Comparison of ENCODE assay signal across 1 cellular context in genomic region chr2:159893439-159893838, GRCh38.
TF ChIP-seq lines count a peak whose summit lies in the region.

No MANE protein-coding gene starts in this region.

TF ChIP-seq in HepG2, 621 proteins besides CTCF, POLR2A, EP300 and RAD21:
- peak; percentile 34; the same call in 1 of the 2 replicates for TF ChIP-seq GABPA (IDR thresholded peaks at IDR 0.05; ENCODE audit: low read depth, low read length)
- TF ChIP-seq GABPA (CRISPR knock-in tag; IDR thresholded peaks at IDR 0.05; ENCODE audit: low read depth), result peak; percentile 61
- TF ChIP-seq, protein P1, sequence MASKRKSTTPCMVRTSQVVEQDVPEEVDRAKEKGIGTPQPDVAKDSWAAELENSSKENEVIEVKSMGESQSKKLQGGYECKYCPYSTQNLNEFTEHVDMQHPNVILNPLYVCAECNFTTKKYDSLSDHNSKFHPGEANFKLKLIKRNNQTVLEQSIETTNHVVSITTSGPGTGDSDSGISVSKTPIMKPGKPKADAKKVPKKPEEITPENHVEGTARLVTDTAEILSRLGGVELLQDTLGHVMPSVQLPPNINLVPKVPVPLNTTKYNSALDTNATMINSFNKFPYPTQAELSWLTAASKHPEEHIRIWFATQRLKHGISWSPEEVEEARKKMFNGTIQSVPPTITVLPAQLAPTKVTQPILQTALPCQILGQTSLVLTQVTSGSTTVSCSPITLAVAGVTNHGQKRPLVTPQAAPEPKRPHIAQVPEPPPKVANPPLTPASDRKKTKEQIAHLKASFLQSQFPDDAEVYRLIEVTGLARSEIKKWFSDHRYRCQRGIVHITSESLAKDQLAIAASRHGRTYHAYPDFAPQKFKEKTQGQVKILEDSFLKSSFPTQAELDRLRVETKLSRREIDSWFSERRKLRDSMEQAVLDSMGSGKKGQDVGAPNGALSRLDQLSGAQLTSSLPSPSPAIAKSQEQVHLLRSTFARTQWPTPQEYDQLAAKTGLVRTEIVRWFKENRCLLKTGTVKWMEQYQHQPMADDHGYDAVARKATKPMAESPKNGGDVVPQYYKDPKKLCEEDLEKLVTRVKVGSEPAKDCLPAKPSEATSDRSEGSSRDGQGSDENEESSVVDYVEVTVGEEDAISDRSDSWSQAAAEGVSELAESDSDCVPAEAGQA (IDR thresholded peaks at IDR 0.05; ENCODE audit: low read depth), result no peak
- TF ChIP-seq, protein P1 (CRISPR knock-in tag; IDR thresholded peaks at IDR 0.05; ENCODE audit: borderline replicate concordance), result no peak
TF ChIP-seq in HepG2: peak in this region for 1.
